ENCODE assay signal across 16 cellular contexts in the genomic region with DNA sequence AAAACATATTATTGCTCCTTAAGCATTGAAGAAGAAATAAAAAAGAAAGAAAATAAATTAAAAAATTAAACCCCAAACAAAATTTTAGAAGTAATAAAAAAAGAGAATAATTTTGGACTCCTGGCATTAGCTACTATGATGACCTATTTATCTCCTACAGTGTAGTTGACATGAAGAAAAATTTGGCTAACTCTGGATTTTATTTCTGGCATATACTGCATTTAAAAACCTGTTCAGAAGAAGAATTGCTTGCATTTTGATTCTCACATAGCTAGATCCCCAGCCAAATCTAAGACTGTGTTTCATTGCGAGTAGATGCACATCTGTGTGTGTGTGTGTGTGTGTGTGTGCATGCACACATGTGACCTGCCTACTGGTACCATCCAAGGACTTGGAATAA. TPM values are rescaled to one million over a fixed set of nuclear protein-coding genes. Genes with fewer than 3 reads are reported as not detected.
DNase-seq lines count a peak whose midpoint lies in the region; ATAC-seq lines count a peak whose summit lies in the region.
"Had no signal": no experiment of that assay in that cellular context is flagged by ENCODE, and none has a peak within 500 bp of the region (broad histone marks: within the 10 kb centered on the region; RNA-seq: fewer than 3 reads in every experiment).

No MANE protein-coding gene starts in this region.

- ATAC-seq in HG03108 (IDR thresholded peaks at IDR 0.05; ENCODE audit: unreplicated experiment), result no peak
- ATAC-seq: HepG2 had no signal

- 100% methylated on average over 1 of the region's 1 CpG for WGBS in HUES64

- DNase-seq in NCI-H748 (lab: John Stamatoyannopoulos, UW; ENCODE audit: unreplicated experiment), result peak; percentile 34
- DNase-seq in NCI-H748 treated with DMSO at 0.1 percent for 48 hours (lab: John Stamatoyannopoulos, UW), result no peak
- DNase-seq in cerebellar cortex (ENCODE audit: low spot score), result peak; percentile 71
- DNase-seq in mesenteric fat pad (ENCODE audit: low spot score), result no peak
- no peak for DNase-seq in effector memory CD4-positive, alpha-beta T cell
- DNase-seq: ACHN; CD4-positive, CD25-positive, alpha-beta regulatory T cell; DMS79; EL; GDM1; HCEC 1CT had no signal

- H3K36me3 ChIP-seq in HUES64 (ENCODE audit: insufficient read depth, low read length), result no peaks in the 10 kb centered on the region
- no peaks in the 10 kb centered on the region for H3K36me3 ChIP-seq in effector memory CD4-positive, alpha-beta T cell (ENCODE audit: control insufficient read depth, insufficient read depth, low read length)
- H3K36me3 ChIP-seq: BLaER1 treated with 17β-estradiol and CSF1 and Interleukin-3, amounts not matched to agents 10 nM and 100 nM had no signal

- no peak overlapping the region for H3K27ac ChIP-seq in HUES64 (ENCODE audit: low read depth, low read length)
- no peak overlapping the region for H3K27ac ChIP-seq in effector memory CD4-positive, alpha-beta T cell (ENCODE audit: insufficient read depth, low read length, poor library complexity, severe bottlenecking)
- H3K27ac ChIP-seq: BLaER1 treated with 17β-estradiol and CSF1 and Interleukin-3, amounts not matched to agents 10 nM and 100 nM had no signal

- peak overlapping the region; percentile 39; the same call in 1 of the 2 replicates for H3K4me3 ChIP-seq in HUES64 (ENCODE audit: low read length)
- H3K4me3 ChIP-seq in effector memory CD4-positive, alpha-beta T cell (ENCODE audit: insufficient read depth, low read depth, low read length, poor library complexity, severe bottlenecking), result no peak overlapping the region
- H3K4me3 ChIP-seq: BLaER1 treated with 17β-estradiol and CSF1 and Interleukin-3, amounts not matched to agents 10 nM and 100 nM had no signal

- no peaks in the 10 kb centered on the region for H3K27me3 ChIP-seq in HUES64 (ENCODE audit: insufficient read depth, low read length)
- no peaks in the 10 kb centered on the region for H3K27me3 ChIP-seq in effector memory CD4-positive, alpha-beta T cell (replicated peaks; ENCODE audit: control insufficient read depth, insufficient read depth, low read length, poor library complexity, severe bottlenecking)
- H3K27me3 ChIP-seq: BLaER1 treated with 17β-estradiol and CSF1 and Interleukin-3, amounts not matched to agents 10 nM and 100 nM had no signal

- no peaks in the 10 kb centered on the region for H3K4me1 ChIP-seq in HUES64 (ENCODE audit: insufficient read depth, low read length)
- no peaks in the 10 kb centered on the region for H3K4me1 ChIP-seq in effector memory CD4-positive, alpha-beta T cell (ENCODE audit: control insufficient read depth, insufficient read depth, low read length, poor library complexity, severe bottlenecking)
- H3K4me1 ChIP-seq: BLaER1 treated with 17β-estradiol and CSF1 and Interleukin-3, amounts not matched to agents 10 nM and 100 nM had no signal

- no peak overlapping the region for H3K9ac ChIP-seq in HUES64 (ENCODE audit: low read depth, low read length)
- H3K9ac ChIP-seq: BLaER1 treated with 17β-estradiol and CSF1 and Interleukin-3, amounts not matched to agents 10 nM and 100 nM had no signal

- no peaks in the 10 kb centered on the region for H3K9me3 ChIP-seq in HUES64 (ENCODE audit: insufficient read depth, low read depth, low read length)
- no peaks in the 10 kb centered on the region for H3K9me3 ChIP-seq in effector memory CD4-positive, alpha-beta T cell (ENCODE audit: control insufficient read depth, low read length)
- H3K9me3 ChIP-seq: BLaER1 treated with 17β-estradiol and CSF1 and Interleukin-3, amounts not matched to agents 10 nM and 100 nM had no signal

RNA-seq across cellular contexts. Expression of gene GABRG2, which starts 30.1 kb away (rescaled TPM):
- polyA plus RNA-seq in HUES64 (2013, experiment 1 of 2), result 1.3 TPM
- polyA plus RNA-seq in HUES64 (2013, experiment 2 of 2), result 2.1 TPM
- not detected for total RNA-seq in mesenteric fat pad
- total RNA-seq: CD4-positive, CD25-positive, alpha-beta regulatory T cell; HepG2; HT-29 had no signal
- polyA plus RNA-seq: CD4-positive, CD25-positive, alpha-beta regulatory T cell; HepG2 had no signal

Comparison
In these comparisons a context has a peak if more than half of its experiments do, and no peak if none do; other contexts are left out.
1. DNase-seq: peak in NCI-H748 (single experiment) and cerebellar cortex (single experiment); none in NCI-H748 treated with DMSO at 0.1 percent for 48 hours (single experiment), mesenteric fat pad (single experiment) and effector memory CD4-positive, alpha-beta T cell (0 of 3).